Comparison of ENCODE assay signal across 1 cellular context in the genomic region with DNA sequence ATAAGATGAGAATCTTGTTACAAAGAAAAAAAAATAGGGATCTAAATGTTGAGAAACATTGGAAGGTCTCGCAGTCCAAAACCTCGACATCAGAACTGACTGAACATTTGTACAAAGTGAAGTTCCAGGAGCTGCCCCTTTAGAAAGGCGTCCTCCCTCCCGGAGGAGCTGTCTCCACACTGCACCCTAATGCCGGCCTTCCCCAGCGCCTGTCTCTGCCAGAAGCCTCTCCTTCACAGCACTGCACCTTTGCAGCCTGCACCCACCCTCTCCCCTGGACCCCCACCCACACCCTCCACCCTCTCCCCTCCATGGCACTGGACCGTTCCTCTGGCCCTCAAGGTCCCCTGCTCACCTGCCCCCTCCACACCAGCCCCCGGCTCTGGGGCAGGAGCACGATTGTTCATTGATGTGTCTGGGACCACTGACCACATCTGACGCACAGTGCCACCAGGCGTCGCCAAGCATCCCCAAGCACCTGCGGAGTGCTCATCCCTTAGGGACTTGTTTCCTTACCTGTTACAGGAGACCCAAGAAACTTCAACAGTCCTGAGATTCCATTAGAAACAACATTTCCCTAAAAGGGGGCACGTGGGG.
TF ChIP-seq lines count a peak whose summit lies in the region.

No MANE protein-coding gene starts in this region.

TF ChIP-seq in GM23338, 12 proteins besides CTCF, POLR2A, EP300 and RAD21 (continued from another document):
- TF ChIP-seq, protein P1, sequence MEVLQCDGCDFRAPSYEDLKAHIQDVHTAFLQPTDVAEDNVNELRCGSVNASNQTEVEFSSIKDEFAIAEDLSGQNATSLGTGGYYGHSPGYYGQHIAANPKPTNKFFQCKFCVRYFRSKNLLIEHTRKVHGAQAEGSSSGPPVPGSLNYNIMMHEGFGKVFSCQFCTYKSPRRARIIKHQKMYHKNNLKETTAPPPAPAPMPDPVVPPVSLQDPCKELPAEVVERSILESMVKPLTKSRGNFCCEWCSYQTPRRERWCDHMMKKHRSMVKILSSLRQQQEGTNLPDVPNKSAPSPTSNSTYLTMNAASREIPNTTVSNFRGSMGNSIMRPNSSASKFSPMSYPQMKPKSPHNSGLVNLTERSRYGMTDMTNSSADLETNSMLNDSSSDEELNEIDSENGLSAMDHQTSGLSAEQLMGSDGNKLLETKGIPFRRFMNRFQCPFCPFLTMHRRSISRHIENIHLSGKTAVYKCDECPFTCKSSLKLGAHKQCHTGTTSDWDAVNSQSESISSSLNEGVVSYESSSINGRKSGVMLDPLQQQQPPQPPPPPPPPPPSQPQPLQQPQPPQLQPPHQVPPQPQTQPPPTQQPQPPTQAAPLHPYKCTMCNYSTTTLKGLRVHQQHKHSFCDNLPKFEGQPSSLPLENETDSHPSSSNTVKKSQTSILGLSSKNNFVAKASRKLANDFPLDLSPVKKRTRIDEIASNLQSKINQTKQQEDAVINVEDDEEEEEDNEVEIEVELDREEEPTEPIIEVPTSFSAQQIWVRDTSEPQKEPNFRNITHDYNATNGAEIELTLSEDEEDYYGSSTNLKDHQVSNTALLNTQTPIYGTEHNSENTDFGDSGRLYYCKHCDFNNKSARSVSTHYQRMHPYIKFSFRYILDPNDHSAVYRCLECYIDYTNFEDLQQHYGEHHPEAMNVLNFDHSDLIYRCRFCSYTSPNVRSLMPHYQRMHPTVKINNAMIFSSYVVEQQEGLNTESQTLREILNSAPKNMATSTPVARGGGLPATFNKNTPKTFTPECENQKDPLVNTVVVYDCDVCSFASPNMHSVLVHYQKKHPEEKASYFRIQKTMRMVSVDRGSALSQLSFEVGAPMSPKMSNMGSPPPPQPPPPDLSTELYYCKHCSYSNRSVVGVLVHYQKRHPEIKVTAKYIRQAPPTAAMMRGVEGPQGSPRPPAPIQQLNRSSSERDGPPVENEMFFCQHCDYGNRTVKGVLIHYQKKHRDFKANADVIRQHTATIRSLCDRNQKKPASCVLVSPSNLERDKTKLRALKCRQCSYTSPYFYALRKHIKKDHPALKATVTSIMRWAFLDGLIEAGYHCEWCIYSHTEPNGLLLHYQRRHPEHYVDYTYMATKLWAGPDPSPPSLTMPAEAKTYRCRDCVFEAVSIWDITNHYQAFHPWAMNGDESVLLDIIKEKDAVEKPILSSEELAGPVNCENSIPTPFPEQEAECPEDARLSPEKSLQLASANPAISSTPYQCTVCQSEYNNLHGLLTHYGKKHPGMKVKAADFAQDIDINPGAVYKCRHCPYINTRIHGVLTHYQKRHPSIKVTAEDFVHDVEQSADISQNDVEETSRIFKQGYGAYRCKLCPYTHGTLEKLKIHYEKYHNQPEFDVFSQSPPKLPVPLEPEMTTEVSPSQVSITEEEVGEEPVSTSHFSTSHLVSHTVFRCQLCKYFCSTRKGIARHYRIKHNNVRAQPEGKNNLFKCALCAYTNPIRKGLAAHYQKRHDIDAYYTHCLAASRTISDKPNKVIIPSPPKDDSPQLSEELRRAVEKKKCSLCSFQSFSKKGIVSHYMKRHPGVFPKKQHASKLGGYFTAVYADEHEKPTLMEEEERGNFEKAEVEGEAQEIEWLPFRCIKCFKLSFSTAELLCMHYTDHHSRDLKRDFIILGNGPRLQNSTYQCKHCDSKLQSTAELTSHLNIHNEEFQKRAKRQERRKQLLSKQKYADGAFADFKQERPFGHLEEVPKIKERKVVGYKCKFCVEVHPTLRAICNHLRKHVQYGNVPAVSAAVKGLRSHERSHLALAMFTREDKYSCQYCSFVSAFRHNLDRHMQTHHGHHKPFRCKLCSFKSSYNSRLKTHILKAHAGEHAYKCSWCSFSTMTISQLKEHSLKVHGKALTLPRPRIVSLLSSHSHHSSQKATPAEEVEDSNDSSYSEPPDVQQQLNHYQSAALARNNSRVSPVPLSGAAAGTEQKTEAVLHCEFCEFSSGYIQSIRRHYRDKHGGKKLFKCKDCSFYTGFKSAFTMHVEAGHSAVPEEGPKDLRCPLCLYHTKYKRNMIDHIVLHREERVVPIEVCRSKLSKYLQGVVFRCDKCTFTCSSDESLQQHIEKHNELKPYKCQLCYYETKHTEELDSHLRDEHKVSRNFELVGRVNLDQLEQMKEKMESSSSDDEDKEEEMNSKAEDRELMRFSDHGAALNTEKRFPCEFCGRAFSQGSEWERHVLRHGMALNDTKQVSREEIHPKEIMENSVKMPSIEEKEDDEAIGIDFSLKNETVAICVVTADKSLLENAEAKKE (CRISPR knock-in tag; IDR thresholded peaks at IDR 0.05): no peak
- TF ChIP-seq, protein P2, sequence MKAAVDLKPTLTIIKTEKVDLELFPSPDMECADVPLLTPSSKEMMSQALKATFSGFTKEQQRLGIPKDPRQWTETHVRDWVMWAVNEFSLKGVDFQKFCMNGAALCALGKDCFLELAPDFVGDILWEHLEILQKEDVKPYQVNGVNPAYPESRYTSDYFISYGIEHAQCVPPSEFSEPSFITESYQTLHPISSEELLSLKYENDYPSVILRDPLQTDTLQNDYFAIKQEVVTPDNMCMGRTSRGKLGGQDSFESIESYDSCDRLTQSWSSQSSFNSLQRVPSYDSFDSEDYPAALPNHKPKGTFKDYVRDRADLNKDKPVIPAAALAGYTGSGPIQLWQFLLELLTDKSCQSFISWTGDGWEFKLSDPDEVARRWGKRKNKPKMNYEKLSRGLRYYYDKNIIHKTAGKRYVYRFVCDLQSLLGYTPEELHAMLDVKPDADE (IDR thresholded peaks at IDR 0.05): no peak
- TF ChIP-seq EZH2phosphoT487 (IDR thresholded peaks at IDR 0.05; ENCODE audit: unreplicated experiment) (no peak), EZH2 (IDR thresholded peaks at IDR 0.05; ENCODE audit: low read depth, unreplicated experiment) (no peak), NANOG (IDR thresholded peaks at IDR 0.05; ENCODE audit: borderline replicate concordance) (no peak), STAT1 (IDR thresholded peaks at IDR 0.05; ENCODE audit: unreplicated experiment) (no peak)
